ENCODE assay signal across 8 cellular contexts in genomic region chr1:121414859-121415258, GRCh38.
A peak's percentile ranks its signal among the peaks of the same experiment; 100 is the strongest.
DNase-seq lines count a peak whose midpoint lies in the region; ATAC-seq and TF ChIP-seq lines count a peak whose summit lies in the region.
"Not testable (repeated sequence)": the region's sequence is repeated elsewhere in the genome, so short reads cannot be mapped to it uniquely, and the experiment has no call there.

No MANE protein-coding gene starts in this region.

- H3K9ac ChIP-seq in Karpas-422 (ENCODE audit: low read length), result peak overlapping the region; percentile 38
- H3K9ac ChIP-seq in PC-3 (ENCODE audit: low read length); mesendoderm (ENCODE audit: low read length): not testable (repeated sequence)

- not testable (repeated sequence) for H4K5ac ChIP-seq in mesendoderm (ENCODE audit: low read length)

- TF ChIP-seq CTCF in Calu3 (IDR thresholded peaks at IDR 0.05; ENCODE audit: unreplicated experiment); PC-3 (conservative IDR thresholded peaks at IDR 0.05; ENCODE audit: low read depth, low read length); breast epithelium (IDR thresholded peaks at IDR 0.05); fibroblast of pulmonary artery (IDR thresholded peaks at IDR 0.05; ENCODE audit: low read length, missing control alignments): not testable (repeated sequence)

- H3K27me3 ChIP-seq in Karpas-422 (ENCODE audit: low read length); PC-3 (ENCODE audit: low read length); breast epithelium; mesendoderm (ENCODE audit: insufficient read depth, low read length, poor library complexity): not testable (repeated sequence)

- TF ChIP-seq POLR2A in breast epithelium (IDR thresholded peaks at IDR 0.05), result not testable (repeated sequence)

- H3K4me3 ChIP-seq in Karpas-422 (ENCODE audit: low read length); PC-3 (ENCODE audit: low read length); fibroblast of pulmonary artery (replicated peaks; ENCODE audit: low read depth, low read length); mesendoderm (ENCODE audit: low read length): not testable (repeated sequence)
- H3K4me3 ChIP-seq in breast epithelium, result peak overlapping the region in 1 of 3 donors; percentile 23

- intact Hi-C loops in Calu3 (cut with micrococcal nuclease; ENCODE audit: unreplicated experiment), result loop anchor here (10.0 kb wide), 1 partner anchor 50 kb away; no protein-coding TSS in a partner anchor
- intact Hi-C loops in PC-3 (cut with micrococcal nuclease); breast epithelium (cut with DNase I; ENCODE audit: low total_unique reads); left ventricle myocardium superior (cut with micrococcal nuclease): not testable (repeated sequence)

- not testable (repeated sequence) for H2AK5ac ChIP-seq in mesendoderm (ENCODE audit: low read length)

- H4K8ac ChIP-seq in mesendoderm (ENCODE audit: low read depth, low read length), result not testable (repeated sequence)

- not testable (repeated sequence) for H2BK120ac ChIP-seq in mesendoderm (ENCODE audit: low read depth, low read length)

- H3K36me3 Mint-ChIP-seq in Calu3 (ENCODE audit: insufficient read depth, unreplicated experiment), result not testable (repeated sequence)

- H3K9me3 Mint-ChIP-seq in Calu3 (ENCODE audit: low read depth, unreplicated experiment), result not testable (repeated sequence)

- H3K9me3 ChIP-seq in Karpas-422 (ENCODE audit: low read length); PC-3 (ENCODE audit: low read length); breast epithelium: not testable (repeated sequence)

- H3K79me1 ChIP-seq in mesendoderm (ENCODE audit: low read length), result not testable (repeated sequence)

- CTCF ChIA-PET in Calu3 (lab: Charles Lee); PC-3 (lab: Charles Lee): not testable (repeated sequence)

- H3K27ac Mint-ChIP-seq in Calu3 (ENCODE audit: unreplicated experiment), result not testable (repeated sequence)

- WGBS in mesendoderm (ENCODE audit: extremely low coverage, insufficient coverage, low lambda C conversion rate), result no CpG with 5 or more reads among the region's 2 CpGs

- not testable (repeated sequence) for H3K18ac ChIP-seq in mesendoderm (ENCODE audit: low read length)

- H3K27me3 Mint-ChIP-seq in Calu3 (ENCODE audit: unreplicated experiment), result not testable (repeated sequence)

- H3K4ac ChIP-seq in mesendoderm (ENCODE audit: low read depth, low read length), result not testable (repeated sequence)

- H4K20me1 ChIP-seq in Karpas-422 (ENCODE audit: insufficient read depth, low read depth, low read length); PC-3 (ENCODE audit: low read length): not testable (repeated sequence)

- H3F3A ChIP-seq in PC-3 (ENCODE audit: low read length, unreplicated experiment), result not testable (repeated sequence)

- H3K56ac ChIP-seq in mesendoderm (ENCODE audit: low read length), result not testable (repeated sequence)

- ATAC-seq in PC-3, result not testable (repeated sequence)
- ATAC-seq in left ventricle myocardium superior, result peak; percentile 99

- H3K4me2 ChIP-seq in Karpas-422 (ENCODE audit: low read depth, low read length, poor library complexity, severe bottlenecking) (peak overlapping the region; percentile 25), PC-3 (ENCODE audit: low read length) (peak overlapping the region; percentile 10; the same call in 1 of the 2 replicates)
- H3K4me2 ChIP-seq in mesendoderm (ENCODE audit: low read length), result not testable (repeated sequence)

- not testable (repeated sequence) for H2BK15ac ChIP-seq in mesendoderm (replicated peaks; ENCODE audit: low read depth)

- H3K27ac ChIP-seq in Karpas-422 (ENCODE audit: low read length) (peak overlapping the region; percentile 90), breast epithelium (peak overlapping the region; percentile 19 to 26)
- H3K27ac ChIP-seq in PC-3 (ENCODE audit: low read length); mesendoderm (ENCODE audit: low read depth, low read length): not testable (repeated sequence)

- peaks cover 11% of the 10 kb centered on the region for H3K4me1 Mint-ChIP-seq in Calu3 (ENCODE audit: low read depth, unreplicated experiment)

- not testable (repeated sequence) for H2AFZ ChIP-seq in Karpas-422 (ENCODE audit: low read length)
- peak overlapping the region; percentile 48; the same call in 1 of the 2 replicates for H2AFZ ChIP-seq in PC-3 (ENCODE audit: low read length)

- H2BK5ac ChIP-seq in mesendoderm (ENCODE audit: low read length), result not testable (repeated sequence)

- POLR2A ChIA-PET in PC-3 (lab: Charles Lee; ENCODE audit: unreplicated experiment), result not testable (repeated sequence)

- not testable (repeated sequence) for BruUV-seq in Calu3 (replicated peaks; lab: Mats Ljungman, UMichigan); PC-3 (replicated peaks; lab: Mats Ljungman, UMichigan)

- H3K23ac ChIP-seq in mesendoderm (ENCODE audit: low read length), result not testable (repeated sequence)

- H3K79me2 ChIP-seq in Karpas-422 (ENCODE audit: low read length); PC-3 (ENCODE audit: low read length); mesendoderm (ENCODE audit: control insufficient read depth, insufficient read depth, low read length): not testable (repeated sequence)

- not testable (repeated sequence) for H3K36me3 ChIP-seq in Karpas-422 (ENCODE audit: insufficient read depth, low read length); PC-3 (ENCODE audit: low read depth, low read length); breast epithelium; mesendoderm (ENCODE audit: control insufficient read depth, insufficient read depth, low read length)

- not testable (repeated sequence) for H3K9me2 ChIP-seq in Karpas-422 (replicated peaks; ENCODE audit: insufficient read depth, low read length); PC-3 (replicated peaks; ENCODE audit: low read length)

- DNase-seq in Calu3 (peak; percentile 3), breast epithelium (ENCODE audit: low spot score in 2 of 2) (peak in 1 of 2 donors; percentile 47), fibroblast of pulmonary artery (ENCODE audit: low read depth) (peak; percentile 34), left ventricle myocardium superior (peak; percentile 49), mesendoderm (peak; percentile 4), stromal cell of bone marrow (ENCODE audit: low read depth) (peak; percentile 9)
- not testable (repeated sequence) for DNase-seq in Karpas-422, PC-3

- not testable (repeated sequence) for H3K4me3 Mint-ChIP-seq in Calu3 (ENCODE audit: low read depth, unreplicated experiment)

- peaks cover 72% of the 10 kb centered on the region for H3K4me1 ChIP-seq in Karpas-422 (ENCODE audit: low read length)
- H3K4me1 ChIP-seq in PC-3 (ENCODE audit: insufficient read depth, low read length); breast epithelium; mesendoderm (ENCODE audit: control insufficient read depth, low read depth, low read length): not testable (repeated sequence)
